28 cellular contexts compared by ENCODE assay signal in genomic region chr4:72290737-72291136, GRCh38.
"Had no signal": no experiment of that assay in that cellular context is flagged by ENCODE, and none has a peak within 500 bp of the region (broad histone marks: within the 10 kb centered on the region; RNA-seq: fewer than 3 reads in every experiment).

No MANE protein-coding gene starts in this region.

- H3K4me3 Mint-ChIP-seq: dendritic cell treated with granulocyte-macrophage colony-stimulating factor and Interleukin-4, amounts not matched to agents 40 ng/mL and 50 ng/mL, for 4 days; effector memory CD8-positive, alpha-beta T cell; endodermal cell had no signal

- H3K4me1 Mint-ChIP-seq: endodermal cell had no signal

- H3K9me3 ChIP-seq: colonic mucosa, esophagus muscularis mucosa, esophagus squamous epithelium, gastrocnemius medialis, gastroesophageal sphincter, heart left ventricle, heart right ventricle had no signal

- H3K27me3 ChIP-seq: colonic mucosa, dorsolateral prefrontal cortex, esophagus squamous epithelium, gastrocnemius medialis, gastroesophageal sphincter, heart left ventricle, heart right ventricle had no signal

- H3K36me3 ChIP-seq: colonic mucosa, esophagus muscularis mucosa, esophagus squamous epithelium, gastrocnemius medialis, gastroesophageal sphincter, heart left ventricle, heart right ventricle had no signal

- H3K27ac ChIP-seq: colonic mucosa, coronary artery, dorsolateral prefrontal cortex, epithelial cell of prostate, esophagus muscularis mucosa, esophagus squamous epithelium, foreskin keratinocyte, gastrocnemius medialis, gastroesophageal sphincter, heart left ventricle, heart right ventricle had no signal

- FAIRE-seq: colon, endometrium, endothelial cell of umbilical vein, frontal cortex had no signal

- H3K9me3 Mint-ChIP-seq: dendritic cell treated with granulocyte-macrophage colony-stimulating factor and Interleukin-4, amounts not matched to agents 40 ng/mL and 50 ng/mL, for 4 days; effector memory CD8-positive, alpha-beta T cell; endodermal cell had no signal

- DNase-seq: colonic mucosa; cortex of kidney; dermis blood vessel endothelial cell; dorsolateral prefrontal cortex; effector CD4-positive, alpha-beta T cell; effector CD8-positive, alpha-beta T cell; effector memory CD4-positive, alpha-beta T cell; effector memory CD8-positive, alpha-beta T cell; endodermal cell; erythroblast; esophagus squamous epithelium; foreskin fibroblast; foreskin keratinocyte; foreskin melanocyte; gastrocnemius medialis; glutamatergic neuron; heart left ventricle; heart right ventricle had no signal

- H3K4me1 ChIP-seq: colonic mucosa, esophagus squamous epithelium, foreskin keratinocyte, gastrocnemius medialis, gastroesophageal sphincter, heart left ventricle, heart right ventricle had no signal

- H3K27ac Mint-ChIP-seq: dendritic cell treated with granulocyte-macrophage colony-stimulating factor and Interleukin-4, amounts not matched to agents 40 ng/mL and 50 ng/mL, for 4 days; effector memory CD8-positive, alpha-beta T cell; endodermal cell had no signal

- H3K4me3 ChIP-seq: colonic mucosa, coronary artery, dorsolateral prefrontal cortex, esophagus muscularis mucosa, esophagus squamous epithelium, gastrocnemius medialis, gastroesophageal sphincter, heart left ventricle, heart right ventricle had no signal

- ATAC-seq: effector memory CD8-positive, alpha-beta T cell; esophagus mucosa; foreskin keratinocyte; gastrocnemius medialis; gastroesophageal sphincter; heart left ventricle; heart right ventricle had no signal
